ENCODE assay signal across 8 cellular contexts in the genomic region with DNA sequence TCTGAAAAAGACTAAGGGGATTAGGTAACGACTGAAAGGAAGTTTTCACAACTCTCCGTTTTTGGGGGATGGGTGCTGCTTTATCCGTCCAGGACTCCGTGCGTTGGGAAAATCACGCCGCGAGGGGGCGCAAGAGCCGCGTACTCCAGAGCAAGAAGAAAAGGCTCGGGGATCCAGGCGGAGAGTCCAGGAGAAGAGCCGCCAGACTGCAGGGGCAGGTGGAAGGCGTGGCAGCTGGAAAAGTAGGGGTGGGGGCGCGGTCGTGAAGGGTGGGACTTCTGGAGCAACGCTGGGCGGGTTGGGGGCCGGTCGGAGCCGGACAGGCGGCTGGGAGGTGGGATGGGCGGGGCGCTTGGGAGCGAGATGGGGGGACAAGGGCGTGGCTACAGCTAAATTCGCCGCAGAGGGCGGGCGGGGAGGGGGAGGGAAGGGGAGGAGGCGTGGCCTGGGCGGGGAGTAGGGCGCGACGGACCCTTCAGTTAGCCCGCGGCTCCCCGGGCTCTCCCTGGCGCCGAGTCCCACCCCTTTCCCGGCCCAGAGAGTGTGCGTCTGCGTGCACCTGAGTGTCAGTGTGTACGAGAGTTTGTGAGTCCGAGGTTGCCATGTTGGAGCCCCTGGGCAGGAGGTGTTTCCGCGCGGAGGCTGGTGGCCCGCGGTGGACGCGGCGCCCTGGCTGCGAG. TPM values are rescaled to one million over a fixed set of nuclear protein-coding genes. Genes with fewer than 3 reads are reported as not detected.
DNase-seq lines count a peak whose midpoint lies in the region; ATAC-seq, FAIRE-seq and TF ChIP-seq lines count a peak whose summit lies in the region.

No MANE protein-coding gene starts in this region.

- H3K9ac ChIP-seq in NT2/D1 (ENCODE audit: insufficient read length, low read depth) (peak overlapping the region; percentile 82), endothelial cell of umbilical vein (replicated peaks; ENCODE audit: extremely low read depth, insufficient read depth, low read length) (peak overlapping the region; percentile 58)

- no peaks in the 10 kb centered on the region for H4K20me1 ChIP-seq in endothelial cell of umbilical vein (replicated peaks; ENCODE audit: control insufficient read depth, extremely low read depth, insufficient read depth, low read length)

- intact Hi-C loops in CD4-positive, alpha-beta memory T cell (cut with micrococcal nuclease): loop anchor here (1.0 to 2.0 kb wide), 3 partner anchors 28 to 353 kb away; no protein-coding TSS in a partner anchor
- intact Hi-C loops in endothelial cell of umbilical vein (cut with micrococcal nuclease): loop anchor here (1.0 to 2.0 kb wide), 3 partner anchors 28 to 353 kb away; no protein-coding TSS in a partner anchor

- H3K36me3 Mint-ChIP-seq in CD4-positive, alpha-beta memory T cell: no peaks in the 10 kb centered on the region

- no TSS peak for BruUV-seq in endothelial cell of umbilical vein (replicated peaks; lab: Mats Ljungman, UMichigan)

- dilution Hi-C loops in endothelial cell of umbilical vein (cut with MboI; ENCODE audit: extremely low pct_ligation_motif_present, low sequenced_read_pairs): no loop called here

- peak; percentile 85 to 87 for TF ChIP-seq CTCF in endothelial cell of umbilical vein (IDR thresholded peaks at IDR 0.05; ENCODE audit: extremely low read depth in 1 of 2, insufficient read depth in 1 of 2, low read depth in 1 of 2, low read length in 2 of 2)

- no peak overlapping the region for H3K27ac ChIP-seq in CD4-positive, alpha-beta memory T cell (ENCODE audit: low read depth, low read length)
- H3K27ac ChIP-seq in endothelial cell of umbilical vein (ENCODE audit: insufficient read depth, low read depth, low read length): peak overlapping the region; percentile 57

- H3K9me1 ChIP-seq in endothelial cell of umbilical vein (replicated peaks; ENCODE audit: control insufficient read depth, extremely low read depth, insufficient read depth, low read length): no peaks in the 10 kb centered on the region

- peaks cover 7 to 19% of the 10 kb centered on the region in 2 donors for H3K27me3 Mint-ChIP-seq in CD4-positive, alpha-beta memory T cell

- H3K27ac Mint-ChIP-seq in CD4-positive, alpha-beta memory T cell: peak overlapping the region in 6 of 7 donors; percentile 10 to 88 (median 54)

- ATAC-seq in GM19467 (IDR thresholded peaks at IDR 0.05; ENCODE audit: unreplicated experiment): peak; percentile 36

- no peaks in the 10 kb centered on the region for H3K9me3 ChIP-seq in CD4-positive, alpha-beta memory T cell (ENCODE audit: control insufficient read depth in 1 of 2, low read length in 2 of 2)
- H3K9me3 ChIP-seq in NT2/D1 (ENCODE audit: insufficient read depth, low read length): no peaks in the 10 kb centered on the region
- H3K9me3 ChIP-seq in endothelial cell of umbilical vein (replicated peaks; ENCODE audit: control insufficient read depth, insufficient read depth, low read length): no peaks in the 10 kb centered on the region

- peak; percentile 82 to 87 (median 85) for DNase-seq in CD4-positive, alpha-beta memory T cell
- DNase-seq in HUDEP-2 (lab: John Stamatoyannopoulos, UW; ENCODE audit: unreplicated experiment in 76 of 76): peak in 73 of 76 experiments; percentile 13 to 87 (median 74)
- DNase-seq in NT2/D1 (ENCODE audit: low read depth, low spot score): peak; percentile 97
- peak; percentile 94 for DNase-seq in activated CD8-positive, alpha-beta memory T cell treated with anti-CD3 and anti-CD28 coated beads, Interleukin-2, amount 50 U/mL, for 4 hours
- peak; percentile 99 for DNase-seq in endothelial cell of umbilical vein (ENCODE audit: low read depth, low spot score)
- peak; percentile 82 for DNase-seq in middle frontal gyrus (ENCODE audit: extremely low spot score, low spot score)
- DNase-seq in stimulated activated CD8-positive, alpha-beta memory T cell treated with anti-CD3 and anti-CD28 coated beads, Interleukin-2, amount 100 ng/mL, for 1 hour (ENCODE audit: low read depth in 2 of 2): peak; percentile 75 to 83

- peaks cover 8% of the 10 kb centered on the region for H3K4me1 ChIP-seq in CD4-positive, alpha-beta memory T cell (ENCODE audit: insufficient read depth, low read length)
- peaks cover 18% of the 10 kb centered on the region for H3K4me1 ChIP-seq in NT2/D1 (ENCODE audit: insufficient read depth, insufficient read length)
- H3K4me1 ChIP-seq in endothelial cell of umbilical vein (ENCODE audit: control insufficient read depth, extremely low read depth, insufficient read depth, low read length): peaks cover 23% of the 10 kb centered on the region

- peak; percentile 98 for FAIRE-seq in endothelial cell of umbilical vein (lab: Jason Lieb, UNC)

- H3K4me1 Mint-ChIP-seq in CD4-positive, alpha-beta memory T cell: peaks cover 6 to 18% (median 11%) of the 10 kb centered on the region in 4 donors

- peak overlapping the region; percentile 82 for H3K4me2 ChIP-seq in endothelial cell of umbilical vein (ENCODE audit: insufficient read depth, low read length)

- H3K36me3 ChIP-seq in CD4-positive, alpha-beta memory T cell (ENCODE audit: insufficient read depth, low read length): no peaks in the 10 kb centered on the region
- H3K36me3 ChIP-seq in NT2/D1 (ENCODE audit: insufficient read depth, insufficient read length, low read length) (peaks cover 25% of the 10 kb centered on the region), endothelial cell of umbilical vein (ENCODE audit: control insufficient read depth in 2 of 2, extremely low read depth in 1 of 2, insufficient read depth in 2 of 2, low read length in 2 of 2) (peaks cover 0 to 2% of the 10 kb centered on the region in 2 experiments)

- CTCF ChIA-PET in CD4-positive, alpha-beta memory T cell (lab: Charles Lee; ENCODE audit: partially characterized antibody): interaction anchor here (0.6 to 7.3 kb wide), 21 partner anchors 8 to 354 kb away, joined by 3 to 110 read pairs (median 4); no protein-coding TSS in a partner anchor
- CTCF ChIA-PET in endothelial cell of umbilical vein (lab: Charles Lee): interaction anchor here (0.7 to 16.0 kb wide), 27 partner anchors 9 to 582 kb away, joined by 3 to 455 read pairs (median 10); no protein-coding TSS in a partner anchor

- peak; percentile 54 for TF ChIP-seq POLR2A in endothelial cell of umbilical vein (IDR thresholded peaks at IDR 0.05; ENCODE audit: low read depth, low read length)

- H3K79me2 ChIP-seq in endothelial cell of umbilical vein (ENCODE audit: control insufficient read depth, insufficient read depth, low read length): peaks cover 26% of the 10 kb centered on the region

- H3K27me3 ChIP-seq in CD4-positive, alpha-beta memory T cell (ENCODE audit: insufficient read depth, low read length): no peaks in the 10 kb centered on the region
- H3K27me3 ChIP-seq in NT2/D1 (ENCODE audit: insufficient read depth, insufficient read length) (peaks cover 16% of the 10 kb centered on the region), endothelial cell of umbilical vein (ENCODE audit: control insufficient read depth in 2 of 2, insufficient read depth in 2 of 2, low read length in 2 of 2) (no peaks in the 10 kb centered on the region)

- POLR2A ChIA-PET in CD4-positive, alpha-beta memory T cell (lab: Charles Lee; ENCODE audit: partially characterized antibody): interaction anchor here (1.1 to 1.9 kb wide), 2 partner anchors 24 to 28 kb away, joined by 4 to 11 read pairs; no protein-coding TSS in a partner anchor
- POLR2A ChIA-PET in endothelial cell of umbilical vein (lab: Charles Lee): interaction anchor here (0.6 to 3.7 kb wide), 7 partner anchors 16 to 354 kb away, joined by 3 to 27 read pairs (median 4); no protein-coding TSS in a partner anchor

- H3K4me3 ChIP-seq in CD4-positive, alpha-beta memory T cell (ENCODE audit: low read length in 2 of 2): peak overlapping the region; percentile 23 to 58
- H3K4me3 ChIP-seq in NT2/D1 (ENCODE audit: insufficient read length, low read depth) (peak overlapping the region; percentile 64), endothelial cell of umbilical vein (replicated peaks in 1 of 3; ENCODE audit: insufficient read depth in 1 of 3, low read depth in 1 of 3, low read length in 3 of 3) (peak overlapping the region; percentile 66 to 77 (median 72))

- H3K4me3 Mint-ChIP-seq in CD4-positive, alpha-beta memory T cell: peak overlapping the region; percentile 84 to 96 (median 94)

- no peaks in the 10 kb centered on the region for H3K9me3 Mint-ChIP-seq in CD4-positive, alpha-beta memory T cell

- H2AFZ ChIP-seq in endothelial cell of umbilical vein (ENCODE audit: low read depth, low read length): peak overlapping the region; percentile 95

TF ChIP-seq in endothelial cell of umbilical vein, 7 proteins besides CTCF, POLR2A, EP300 and RAD21:
- TF ChIP-seq POLR2AphosphoS5 (IDR thresholded peaks at IDR 0.05; ENCODE audit: insufficient read depth, low read depth, low read length) (peak; percentile 64), FOS (IDR thresholded peaks at IDR 0.05; ENCODE audit: borderline replicate concordance, insufficient read depth, low read length) (no peak)

RNA-seq across cellular contexts. Expression of a gene that starts 0.6 kb away (rescaled TPM):
- total RNA-seq in CD4-positive, alpha-beta memory T cell: under 1 TPM in 1 of 2 experiments, not detected in 1; 0.23 TPM
- polyA plus RNA-seq in CD4-positive, alpha-beta memory T cell: not detected
- total RNA-seq in endothelial cell of umbilical vein: 80.6 and 89.9 TPM in 2 replicates
- polyA plus RNA-seq in endothelial cell of umbilical vein: 74.9 and 94.3 TPM in 2 replicates
- polyA plus RNA-seq in endothelial cell of umbilical vein (2011; cell fraction: cytosol; rRNA removed): 26.1 and 38.1 TPM in 2 replicates
- polyA plus RNA-seq in endothelial cell of umbilical vein (2011; cell fraction: nucleus; rRNA removed): 278 and 342 TPM in 2 replicates
- 32.1 and 52.1 TPM in 2 replicates for polyA plus RNA-seq in endothelial cell of umbilical vein (2012)
- 123 and 158 TPM in 2 replicates for polyA minus RNA-seq in endothelial cell of umbilical vein
- polyA minus RNA-seq in endothelial cell of umbilical vein (2011; cell fraction: cytosol; rRNA and poly(A)+ RNA removed): 22.0 TPM
- 126 and 169 TPM in 2 replicates for polyA minus RNA-seq in endothelial cell of umbilical vein (2011; cell fraction: nucleus; rRNA and poly(A)+ RNA removed)

RNA-seq across cellular contexts. Expression of a gene that starts 35.3 kb away (rescaled TPM):
- under 1 TPM; 0.61 to 0.87 TPM for total RNA-seq in CD4-positive, alpha-beta memory T cell
- polyA plus RNA-seq in CD4-positive, alpha-beta memory T cell: not detected
- 0.30 TPM in 1 of 2 replicates, not detected in the other for total RNA-seq in endothelial cell of umbilical vein
- polyA plus RNA-seq in endothelial cell of umbilical vein: 0.47 and 0.54 TPM in 2 replicates
- polyA plus RNA-seq in endothelial cell of umbilical vein (2011; cell fraction: cytosol; rRNA removed): 0.34 and 0.40 TPM in 2 replicates
- polyA plus RNA-seq in endothelial cell of umbilical vein (2011; cell fraction: nucleus; rRNA removed): 0.08 and 0.26 TPM in 2 replicates
- 0.27 and 0.31 TPM in 2 replicates for polyA plus RNA-seq in endothelial cell of umbilical vein (2012)
- polyA minus RNA-seq in endothelial cell of umbilical vein: 0.13 and 0.24 TPM in 2 replicates
- polyA minus RNA-seq in endothelial cell of umbilical vein (2011; cell fraction: cytosol; rRNA and poly(A)+ RNA removed): 3.1 TPM
- 0.63 TPM in 1 of 2 replicates, not detected in the other for polyA minus RNA-seq in endothelial cell of umbilical vein (2011; cell fraction: nucleus; rRNA and poly(A)+ RNA removed)

Comparison
In these comparisons a context has a peak if more than half of its experiments do, and no peak if none do; other contexts are left out.
1. RNA of a gene that starts 0.6 kb away (total RNA-seq): 80.6 to 89.9 TPM in endothelial cell of umbilical vein; 0.23 TPM in CD4-positive, alpha-beta memory T cell; every median in the first group is over 10 times any median in the second.
2. Peak in every context shown above with its lines, with median percentiles within 50 percentile points of each other: DNase-seq and H3K4me3 ChIP-seq.